Comparison of ENCODE assay signal across 27 cellular contexts in genomic region chr20:63260943-63261807, GRCh38. TPM values are rescaled to one million over a fixed set of nuclear protein-coding genes. Genes with fewer than 3 reads are reported as not detected.
DNase-seq lines count a peak whose midpoint lies in the region; ATAC-seq, FAIRE-seq and TF ChIP-seq lines count a peak whose summit lies in the region.
"Had no signal": no experiment of that assay in that cellular context is flagged by ENCODE, and none has a peak within 500 bp of the region (broad histone marks: within the 10 kb centered on the region; RNA-seq: fewer than 3 reads in every experiment).

No MANE protein-coding gene starts in this region.

- no peak overlapping the region for H4K5ac ChIP-seq in H9 (ENCODE audit: insufficient read length, low read depth, low read length)

- H4K91ac ChIP-seq in mesenchymal stem cell (ENCODE audit: low read length): peak overlapping the region; percentile 16
- H4K91ac ChIP-seq in H9 (ENCODE audit: insufficient read length, low read depth, low read length): no peak overlapping the region

- no peak overlapping the region for H3K18ac ChIP-seq in mesenchymal stem cell (ENCODE audit: low read depth in 1 of 2, low read length in 2 of 2)
- H3K18ac ChIP-seq in H9 (ENCODE audit: insufficient read length, low read depth, low read length): no peak overlapping the region

- H3K9ac ChIP-seq in HepG2 (ENCODE audit: insufficient read depth, low read depth, low read length): peak overlapping the region; percentile 7; the same call in 1 of the 2 replicates
- no peak overlapping the region for H3K9ac ChIP-seq in mesenchymal stem cell (ENCODE audit: low read length)
- H3K9ac ChIP-seq in H9 (ENCODE audit: extremely low read depth, insufficient read length, low read length): no peak overlapping the region

- no peak overlapping the region for H2AFZ ChIP-seq in HepG2 (ENCODE audit: low read length)
- no peak overlapping the region for H2AFZ ChIP-seq in mesenchymal stem cell (ENCODE audit: low read depth, low read length)
- no peak overlapping the region for H2AFZ ChIP-seq in H9 (ENCODE audit: low read length)

- no peak overlapping the region for H3K56ac ChIP-seq in H9 (ENCODE audit: insufficient read length, low read depth, low read length)

- no peak overlapping the region for H2AK5ac ChIP-seq in mesenchymal stem cell (ENCODE audit: low read length, severe bottlenecking)
- H2AK5ac ChIP-seq in H9 (ENCODE audit: insufficient read length, low read length): no peak overlapping the region

- no peak overlapping the region for H2BK20ac ChIP-seq in H9 (ENCODE audit: low read depth, low read length, poor library complexity, severe bottlenecking)

- peak; percentile 96 for FAIRE-seq in HepG2 (lab: Jason Lieb, UNC)
- FAIRE-seq: D721Med, endothelial cell of umbilical vein, frontal cortex, GM12878 had no signal

- peak; percentile 69 for DNase-seq in HepG2 (ENCODE audit: low spot score)
- no peak for DNase-seq in right lobe of liver
- peak; percentile 18 for DNase-seq in mesenchymal stem cell
- DNase-seq in H9: no peak
- no peak for DNase-seq in left colon
- DNase-seq in activated CD4-positive, alpha-beta T cell treated with anti-CD3 and anti-CD28 coated beads, Interleukin-2, amount 50 U/mL, for 48 hours: no peak
- DNase-seq: activated CD4-positive, alpha-beta T cell treated with anti-CD3 and anti-CD28 coated beads, Interleukin-2, amount 50 U/mL, for 1 hour; activated naive CD4-positive, alpha-beta T cell treated with anti-CD3 and anti-CD28 coated beads for 36 hours; colonic mucosa; GDM1; Karpas-422; kidney glomerular epithelial cell; NCI-H1092; NCI-H2081; NCI-H526 treated with DMSO at 0.1 percent for 48 hours; nucleus accumbens; OCI-M1; SHP77 treated with DMSO at 0.1 percent for 48 hours; stimulated activated naive B cell treated with anti-CD40 and anti-IgM and Interleukin-4, amounts not matched to agents 10 μg/mL and 1 μg/mL and 100 μg/mL, for 72 hours; T-helper 1 cell had no signal

- 4% methylated on average over 27 of the region's 28 CpGs for WGBS in HepG2 (ENCODE audit: low lambda C conversion rate)
- WGBS in right lobe of liver (ENCODE audit: insufficient coverage, low coverage, low lambda C conversion rate, missing lambda C conversion rate): 28% methylated on average over 13 of the region's 28 CpGs
- WGBS in mesenchymal stem cell: 58% methylated on average over 28 of the region's 28 CpGs
- WGBS in H9 (ENCODE audit: extremely low coverage, insufficient read length, low lambda C conversion rate): no CpG with 5 or more reads among the region's 28 CpGs

- H3K27ac ChIP-seq in HepG2 (ENCODE audit: extremely low read length, insufficient read depth, low read length) (no peak overlapping the region), right lobe of liver (no peak overlapping the region), mesenchymal stem cell (ENCODE audit: low read length, poor library complexity, severe bottlenecking) (no peak overlapping the region), H9 (ENCODE audit: insufficient read length, low read depth, low read length) (no peak overlapping the region)
- H3K27ac ChIP-seq: colonic mucosa had no signal

- H3K4me2 ChIP-seq in HepG2 (ENCODE audit: low read depth, low read length) (peak overlapping the region; percentile 68), mesenchymal stem cell (ENCODE audit: low read length, poor library complexity, severe bottlenecking) (no peak overlapping the region), H9 (ENCODE audit: insufficient read depth, insufficient read length, low read length) (no peak overlapping the region)

- no peak overlapping the region for H2BK120ac ChIP-seq in mesenchymal stem cell (ENCODE audit: low read depth, low read length)
- no peak overlapping the region for H2BK120ac ChIP-seq in H9 (ENCODE audit: low read depth, low read length, poor library complexity, severe bottlenecking)

- in situ Hi-C loops in HepG2 (cut with HindIII; ENCODE audit: extremely low pct_ligation_motif_present, low pct_unique_long_range_greater_than_20kb): no loop called here

- intact Hi-C loops in HepG2 (cut with micrococcal nuclease; ENCODE audit: unreplicated experiment) (loop anchor here (1.0 kb wide), 1 partner anchor 82 kb away; no protein-coding TSS in a partner anchor), right lobe of liver (cut with DNase I) (no loop called here), left colon (cut with DNase I, micrococcal nuclease) (no loop called here)

- H4K8ac ChIP-seq in mesenchymal stem cell (ENCODE audit: low read length) (no peak overlapping the region), H9 (replicated peaks; ENCODE audit: insufficient read length, low read depth, low read length) (no peak overlapping the region)

- peak overlapping the region in 1 of 3 experiments; percentile 49; a peak in 1 of 6 replicates for H3K4me3 ChIP-seq in HepG2 (replicated peaks in 1 of 3; ENCODE audit: insufficient read depth in 1 of 3, low read depth in 2 of 3, low read length in 3 of 3)
- no peak overlapping the region for H3K4me3 ChIP-seq in right lobe of liver
- no peak overlapping the region for H3K4me3 ChIP-seq in mesenchymal stem cell (ENCODE audit: insufficient read depth in 1 of 2, low read depth in 1 of 2, low read length in 2 of 2)
- H3K4me3 ChIP-seq: colonic mucosa, GM12878 had no signal

- H3K4me3 Mint-ChIP-seq in H9: no peak overlapping the region; a peak in 1 of 5 replicates
- H3K4me3 Mint-ChIP-seq: activated naive CD4-positive, alpha-beta T cell treated with anti-CD3 and anti-CD28 coated beads for 36 hours; stimulated activated naive B cell treated with anti-CD40 and anti-IgM and Interleukin-4, amounts not matched to agents 10 μg/mL and 1 μg/mL and 100 μg/mL, for 72 hours had no signal

- ATAC-seq in HepG2: peak; percentile 71
- no peak for ATAC-seq in right lobe of liver
- ATAC-seq in left colon: no peak
- ATAC-seq: GM12878; HCT116; stimulated activated naive B cell treated with anti-CD40 and anti-IgM and Interleukin-4, amounts not matched to agents 10 μg/mL and 1 μg/mL and 100 μg/mL, for 72 hours had no signal

- H3K27me3 ChIP-seq in HepG2 (ENCODE audit: control insufficient read depth in 1 of 2, insufficient read depth in 2 of 2, low read length in 2 of 2): peaks cover 26 to 74% of the 10 kb centered on the region in 2 experiments
- H3K27me3 ChIP-seq in right lobe of liver: no peaks in the 10 kb centered on the region
- H3K27me3 ChIP-seq in mesenchymal stem cell (ENCODE audit: control insufficient read depth in 1 of 2, insufficient read depth in 1 of 2, low read length in 2 of 2): peaks cover 16 to 93% of the 10 kb centered on the region in 2 experiments
- no peaks in the 10 kb centered on the region for H3K27me3 ChIP-seq in H9 (ENCODE audit: insufficient read depth, low read length)
- H3K27me3 ChIP-seq: colonic mucosa had no signal

- H3K27ac Mint-ChIP-seq in H9: peak overlapping the region in 1 of 3 experiments; percentile 87; a peak in 2 of 7 replicates
- H3K27ac Mint-ChIP-seq: activated naive CD4-positive, alpha-beta T cell treated with anti-CD3 and anti-CD28 coated beads for 36 hours; stimulated activated naive B cell treated with anti-CD40 and anti-IgM and Interleukin-4, amounts not matched to agents 10 μg/mL and 1 μg/mL and 100 μg/mL, for 72 hours had no signal

- H2BK15ac ChIP-seq in mesenchymal stem cell (ENCODE audit: low read depth, poor library complexity, severe bottlenecking): no peak overlapping the region
- no peak overlapping the region for H2BK15ac ChIP-seq in H9 (ENCODE audit: low read depth, low read length)

- H3T11ph ChIP-seq in H9 (ENCODE audit: low read length): no peak overlapping the region

- H3K4me1 ChIP-seq in HepG2 (ENCODE audit: insufficient read depth, low read length) (peaks cover 35% of the 10 kb centered on the region), right lobe of liver (no peaks in the 10 kb centered on the region), mesenchymal stem cell (ENCODE audit: control insufficient read depth, insufficient read depth, low read depth, low read length) (peaks cover 43% of the 10 kb centered on the region), H9 (ENCODE audit: insufficient read depth, low read length) (no peaks in the 10 kb centered on the region; the same call in 1 of the 2 replicates)
- H3K4me1 ChIP-seq: colonic mucosa had no signal

- H3K36me3 ChIP-seq in HepG2 (replicated peaks in 1 of 2; ENCODE audit: control insufficient read depth in 1 of 2, insufficient read depth in 2 of 2, low read length in 2 of 2) (no peaks in the 10 kb centered on the region), right lobe of liver (no peaks in the 10 kb centered on the region), mesenchymal stem cell (ENCODE audit: control insufficient read depth in 1 of 2, insufficient read depth in 2 of 2, low read depth in 1 of 2, low read length in 2 of 2) (peaks cover 0 to 38% of the 10 kb centered on the region in 2 experiments)
- H3K36me3 ChIP-seq: colonic mucosa had no signal

- H3K4ac ChIP-seq in mesenchymal stem cell (ENCODE audit: low read depth in 1 of 2, low read length in 2 of 2) (no peak overlapping the region), H9 (ENCODE audit: low read depth, low read length) (no peak overlapping the region)

- peak in 1 of 2 experiments; percentile 36; a peak in 1 of 4 replicates for TF ChIP-seq EP300 in HepG2 (IDR thresholded peaks at IDR 0.05; ENCODE audit: low read depth in 2 of 2, low read length in 2 of 2)
- TF ChIP-seq EP300 in HepG2 (CRISPR knock-in tag; IDR thresholded peaks at IDR 0.05; ENCODE audit: borderline replicate concordance): no peak

- POLR2A ChIA-PET in HepG2 (lab: Yijun Ruan, JAX): no interaction called here

- H4K20me1 ChIP-seq in HepG2 (ENCODE audit: insufficient read depth, low read length) (peaks cover 5% of the 10 kb centered on the region; the same call in 1 of the 2 replicates), H9 (ENCODE audit: control insufficient read depth, insufficient read depth, insufficient read length) (no peaks in the 10 kb centered on the region)

- H3K23me2 ChIP-seq in H9 (ENCODE audit: insufficient read length, low read depth, low read length, poor library complexity, severe bottlenecking): no peaks in the 10 kb centered on the region

- no peaks in the 10 kb centered on the region; a peak in 1 of 5 replicates for H3K9me3 Mint-ChIP-seq in H9
- H3K9me3 Mint-ChIP-seq: activated naive CD4-positive, alpha-beta T cell treated with anti-CD3 and anti-CD28 coated beads for 36 hours; stimulated activated naive B cell treated with anti-CD40 and anti-IgM and Interleukin-4, amounts not matched to agents 10 μg/mL and 1 μg/mL and 100 μg/mL, for 72 hours had no signal

- H3K36me3 Mint-ChIP-seq in H9 (ENCODE audit: insufficient read depth in 1 of 3, low read depth in 3 of 3): no peaks in the 10 kb centered on the region
- H3K36me3 Mint-ChIP-seq: stimulated activated naive B cell treated with anti-CD40 and anti-IgM and Interleukin-4, amounts not matched to agents 10 μg/mL and 1 μg/mL and 100 μg/mL, for 72 hours had no signal

- H3K14ac ChIP-seq in mesenchymal stem cell (ENCODE audit: low read length in 2 of 2) (no peak overlapping the region), H9 (ENCODE audit: insufficient read depth, low read length) (no peak overlapping the region; the same call in 1 of the 2 replicates)

- peaks cover 10 to 23% of the 10 kb centered on the region in 2 experiments for H3K4me1 Mint-ChIP-seq in H9

- no peak overlapping the region for H2BK12ac ChIP-seq in mesenchymal stem cell (ENCODE audit: low read length in 2 of 2)
- H2BK12ac ChIP-seq in H9 (ENCODE audit: insufficient read length, low read depth, low read length): no peak overlapping the region

- H3K79me2 ChIP-seq in HepG2 (ENCODE audit: insufficient read depth, low read length) (no peaks in the 10 kb centered on the region), H9 (ENCODE audit: insufficient read depth, low read length) (no peaks in the 10 kb centered on the region)

- CTCF ChIA-PET in HepG2 (lab: Yijun Ruan, JAX; ENCODE audit: low intra/inter-chr PET ratio, low total read pairs): no interaction called here

- H3K23ac ChIP-seq in mesenchymal stem cell (ENCODE audit: low read length in 2 of 2): no peak overlapping the region
- no peak overlapping the region for H3K23ac ChIP-seq in H9 (ENCODE audit: insufficient read length, low read depth, low read length)

- peaks cover 25% of the 10 kb centered on the region for H3K27me3 Mint-ChIP-seq in H9 (ENCODE audit: low read depth)

- H3K79me1 ChIP-seq in mesenchymal stem cell (replicated peaks; ENCODE audit: low read length, poor library complexity, severe bottlenecking) (no peaks in the 10 kb centered on the region), H9 (ENCODE audit: insufficient read depth, low read depth, low read length, poor library complexity, severe bottlenecking) (no peaks in the 10 kb centered on the region)

- H3K9me3 ChIP-seq in HepG2 (ENCODE audit: low read length): no peaks in the 10 kb centered on the region
- H3K9me3 ChIP-seq in right lobe of liver: no peaks in the 10 kb centered on the region
- H3K9me3 ChIP-seq in mesenchymal stem cell (ENCODE audit: control insufficient read depth, low read length): no peaks in the 10 kb centered on the region
- H3K9me3 ChIP-seq in H9 (ENCODE audit: control insufficient read depth, low read depth, low read length): no peaks in the 10 kb centered on the region
- H3K9me3 ChIP-seq: colonic mucosa had no signal

- TF ChIP-seq CTCF in HepG2 (CRISPR knock-in tag; IDR thresholded peaks at IDR 0.05) (no peak; the same call in 1 of the 2 replicates), right lobe of liver (IDR thresholded peaks at IDR 0.05) (no peak), H9 (conservative IDR thresholded peaks at IDR 0.05) (no peak)

- no peak for TF ChIP-seq RAD21 in HepG2 (CRISPR knock-in tag; IDR thresholded peaks at IDR 0.05)

- TF ChIP-seq POLR2A in HepG2 (IDR thresholded peaks at IDR 0.05; ENCODE audit: insufficient read depth in 1 of 2, low read depth in 2 of 2, low read length in 2 of 2): no peak
- TF ChIP-seq POLR2A in right lobe of liver (IDR thresholded peaks at IDR 0.05): no peak

- H2BK5ac ChIP-seq in mesenchymal stem cell (ENCODE audit: low read depth, low read length, poor library complexity, severe bottlenecking): no peak overlapping the region
- no peak overlapping the region for H2BK5ac ChIP-seq in H9 (ENCODE audit: insufficient read length, low read length)

- no TSS peak for BruUV-seq in HepG2 (replicated peaks; lab: Mats Ljungman, UMichigan)

RNA-seq across cellular contexts. Expression of gene NKAIN4, which starts 6.9 kb away (rescaled TPM):
- total RNA-seq in HepG2 (2016; rRNA removed; fragmentation: Illumina TruSeq; extraction: Trizol) (not detected in 2 replicates), right lobe of liver (not detected), H9 (2021) (19.1 and 20.9 TPM in 2 replicates), left colon (under 1 TPM in 1 of 2 donors, not detected in 1; 0.27 TPM)
- total RNA-seq in HepG2 (2016; cell fraction: cytosol; rRNA removed; fragmentation: Illumina TruSeq; extraction: Trizol; ENCODE audit: low read depth): not detected in 2 replicates
- total RNA-seq in HepG2 (2016; cell fraction: insoluble cytoplasmic fraction; rRNA removed; fragmentation: Illumina TruSeq; extraction: Trizol): not detected in 2 replicates
- total RNA-seq in HepG2 (2016; cell fraction: membrane; rRNA removed; fragmentation: Illumina TruSeq; extraction: Trizol): not detected in 2 replicates
- not detected in 2 replicates for total RNA-seq in HepG2 (2016; cell fraction: nucleus; rRNA removed; fragmentation: Illumina TruSeq; extraction: Trizol)
- polyA plus RNA-seq in HepG2 (2011; rRNA removed): not detected in 2 replicates
- not detected in 2 replicates for polyA plus RNA-seq in HepG2 (2011; cell fraction: cytosol; rRNA removed)
- polyA plus RNA-seq in HepG2 (2011; cell fraction: nucleus; rRNA removed): not detected in 2 replicates
- polyA plus RNA-seq in HepG2 (2012): 0.27 TPM in 1 of 2 replicates, not detected in the other
- not detected in 2 replicates for polyA plus RNA-seq in HepG2 (2016; cell fraction: cytosol; fragmentation: Illumina TruSeq; extraction: Trizol; ENCODE audit: low read depth)
- polyA plus RNA-seq in HepG2 (2016; cell fraction: insoluble cytoplasmic fraction; fragmentation: Illumina TruSeq; extraction: Trizol; ENCODE audit: low read depth): not detected in 2 replicates
- not detected in 2 replicates for polyA plus RNA-seq in HepG2 (2016; cell fraction: membrane; fragmentation: Illumina TruSeq; extraction: Trizol; ENCODE audit: low read depth)
- not detected in 2 replicates for polyA plus RNA-seq in HepG2 (2016; cell fraction: nucleus; fragmentation: Illumina TruSeq; extraction: Trizol; ENCODE audit: insufficient read depth, low read depth)
- polyA minus RNA-seq in HepG2 (2011; rRNA and poly(A)+ RNA removed; ENCODE audit: low replicate concordance): not detected in 2 replicates
- polyA minus RNA-seq in HepG2 (2011; cell fraction: cytosol; rRNA and poly(A)+ RNA removed): not detected in 2 replicates
- not detected in 2 replicates for polyA minus RNA-seq in HepG2 (2011; cell fraction: nucleus; rRNA and poly(A)+ RNA removed)
- 0.10 TPM for polyA plus RNA-seq in mesenchymal stem cell (2013, experiment 1 of 2)
- polyA plus RNA-seq in mesenchymal stem cell (2013, experiment 2 of 2): not detected
- total RNA-seq: A172; activated naive CD4-positive, alpha-beta T cell treated with anti-CD3 and anti-CD28 coated beads for 36 hours; endothelial cell of umbilical vein; GM12878 had no signal
- polyA plus RNA-seq: BJ had no signal

RNA-seq across cellular contexts. Expression of gene ARFGAP1, which starts 11.4 kb away (rescaled TPM):
- total RNA-seq in HepG2 (2016; rRNA removed; fragmentation: Illumina TruSeq; extraction: Trizol) (51.4 and 132 TPM in 2 replicates), right lobe of liver (10 to 100 TPM; 17.4 to 42.8 (median 29.5) TPM), H9 (2021) (111 and 114 TPM in 2 replicates), left colon (10 to 100 TPM; 67.4 to 95.2 TPM)
- 32.3 and 33.5 TPM in 2 replicates for total RNA-seq in HepG2 (2016; cell fraction: cytosol; rRNA removed; fragmentation: Illumina TruSeq; extraction: Trizol; ENCODE audit: low read depth)
- 44.4 and 147 TPM in 2 replicates for total RNA-seq in HepG2 (2016; cell fraction: insoluble cytoplasmic fraction; rRNA removed; fragmentation: Illumina TruSeq; extraction: Trizol)
- total RNA-seq in HepG2 (2016; cell fraction: membrane; rRNA removed; fragmentation: Illumina TruSeq; extraction: Trizol): 36.6 and 38.2 TPM in 2 replicates
- total RNA-seq in HepG2 (2016; cell fraction: nucleus; rRNA removed; fragmentation: Illumina TruSeq; extraction: Trizol): 173 and 206 TPM in 2 replicates
- polyA plus RNA-seq in HepG2 (2011; rRNA removed): 132 and 173 TPM in 2 replicates
- 40.1 and 86.0 TPM in 2 replicates for polyA plus RNA-seq in HepG2 (2011; cell fraction: cytosol; rRNA removed)
- 1,804 and 3,077 TPM in 2 replicates for polyA plus RNA-seq in HepG2 (2011; cell fraction: nucleus; rRNA removed)
- 112 and 149 TPM in 2 replicates for polyA plus RNA-seq in HepG2 (2012)
- polyA plus RNA-seq in HepG2 (2016; cell fraction: cytosol; fragmentation: Illumina TruSeq; extraction: Trizol; ENCODE audit: low read depth): 5.1 and 5.7 TPM in 2 replicates
- 47.2 and 54.2 TPM in 2 replicates for polyA plus RNA-seq in HepG2 (2016; cell fraction: insoluble cytoplasmic fraction; fragmentation: Illumina TruSeq; extraction: Trizol; ENCODE audit: low read depth)
- polyA plus RNA-seq in HepG2 (2016; cell fraction: membrane; fragmentation: Illumina TruSeq; extraction: Trizol; ENCODE audit: low read depth): 13.3 and 16.2 TPM in 2 replicates
- polyA plus RNA-seq in HepG2 (2016; cell fraction: nucleus; fragmentation: Illumina TruSeq; extraction: Trizol; ENCODE audit: insufficient read depth, low read depth): 572 and 622 TPM in 2 replicates
- polyA minus RNA-seq in HepG2 (2011; rRNA and poly(A)+ RNA removed; ENCODE audit: low replicate concordance): 69.2 and 278 TPM in 2 replicates
- polyA minus RNA-seq in HepG2 (2011; cell fraction: cytosol; rRNA and poly(A)+ RNA removed): 47.8 and 61.7 TPM in 2 replicates
- polyA minus RNA-seq in HepG2 (2011; cell fraction: nucleus; rRNA and poly(A)+ RNA removed): 203 and 232 TPM in 2 replicates
- polyA plus RNA-seq in mesenchymal stem cell (2013, experiment 1 of 2): 62.8 TPM
- polyA plus RNA-seq in mesenchymal stem cell (2013, experiment 2 of 2): 60.5 TPM

RNA-seq across cellular contexts. Expression of gene BIRC7, which starts 25.5 kb away (rescaled TPM):
- 0.20 and 0.27 TPM in 2 replicates for total RNA-seq in HepG2 (2016; rRNA removed; fragmentation: Illumina TruSeq; extraction: Trizol)
- total RNA-seq in HepG2 (2016; cell fraction: cytosol; rRNA removed; fragmentation: Illumina TruSeq; extraction: Trizol; ENCODE audit: low read depth): not detected in 2 replicates
- total RNA-seq in HepG2 (2016; cell fraction: insoluble cytoplasmic fraction; rRNA removed; fragmentation: Illumina TruSeq; extraction: Trizol): 0.33 and 0.45 TPM in 2 replicates
- total RNA-seq in HepG2 (2016; cell fraction: membrane; rRNA removed; fragmentation: Illumina TruSeq; extraction: Trizol): 0.12 and 0.17 TPM in 2 replicates
- 0.28 and 0.53 TPM in 2 replicates for total RNA-seq in HepG2 (2016; cell fraction: nucleus; rRNA removed; fragmentation: Illumina TruSeq; extraction: Trizol)
- 5.1 and 8.6 TPM in 2 replicates for polyA plus RNA-seq in HepG2 (2011; rRNA removed)
- polyA plus RNA-seq in HepG2 (2011; cell fraction: cytosol; rRNA removed): 4.3 and 7.9 TPM in 2 replicates
- polyA plus RNA-seq in HepG2 (2011; cell fraction: nucleus; rRNA removed): 81.1 and 86.7 TPM in 2 replicates
- 2.6 and 6.6 TPM in 2 replicates for polyA plus RNA-seq in HepG2 (2012)
- polyA plus RNA-seq in HepG2 (2016; cell fraction: cytosol; fragmentation: Illumina TruSeq; extraction: Trizol; ENCODE audit: low read depth): 0.14 TPM in 1 of 2 replicates, not detected in the other
- 0.37 TPM in 1 of 2 replicates, not detected in the other for polyA plus RNA-seq in HepG2 (2016; cell fraction: insoluble cytoplasmic fraction; fragmentation: Illumina TruSeq; extraction: Trizol; ENCODE audit: low read depth)
- 0.29 TPM in 1 of 2 replicates, not detected in the other for polyA plus RNA-seq in HepG2 (2016; cell fraction: membrane; fragmentation: Illumina TruSeq; extraction: Trizol; ENCODE audit: low read depth)
- polyA plus RNA-seq in HepG2 (2016; cell fraction: nucleus; fragmentation: Illumina TruSeq; extraction: Trizol; ENCODE audit: insufficient read depth, low read depth): 0.62 and 0.85 TPM in 2 replicates
- polyA minus RNA-seq in HepG2 (2011; rRNA and poly(A)+ RNA removed; ENCODE audit: low replicate concordance): 0.37 and 4.3 TPM in 2 replicates
- polyA minus RNA-seq in HepG2 (2011; cell fraction: cytosol; rRNA and poly(A)+ RNA removed): 2.0 and 2.2 TPM in 2 replicates
- 6.4 and 9.9 TPM in 2 replicates for polyA minus RNA-seq in HepG2 (2011; cell fraction: nucleus; rRNA and poly(A)+ RNA removed)
- total RNA-seq in right lobe of liver: not detected
- 1.6 TPM for polyA plus RNA-seq in mesenchymal stem cell (2013, experiment 1 of 2)
- polyA plus RNA-seq in mesenchymal stem cell (2013, experiment 2 of 2): 1.5 TPM
- total RNA-seq in H9 (2021): 0.31 TPM in 1 of 2 replicates, not detected in the other
- total RNA-seq in left colon: under 1 TPM in 1 of 2 donors, not detected in 1; 0.25 TPM
- total RNA-seq: A172; activated naive CD4-positive, alpha-beta T cell treated with anti-CD3 and anti-CD28 coated beads for 36 hours; colonic mucosa; endothelial cell of umbilical vein; frontal cortex; GM12878 had no signal
- polyA plus RNA-seq: BJ, endothelial cell of umbilical vein had no signal

RNA-seq across cellular contexts. Expression of gene COL20A1, which starts 31.8 kb away (rescaled TPM):
- total RNA-seq in HepG2 (2016; rRNA removed; fragmentation: Illumina TruSeq; extraction: Trizol) (not detected in 2 replicates), right lobe of liver (not detected), H9 (2021) (1.3 and 2.3 TPM in 2 replicates), left colon (not detected)
- total RNA-seq in HepG2 (2016; cell fraction: cytosol; rRNA removed; fragmentation: Illumina TruSeq; extraction: Trizol; ENCODE audit: low read depth): not detected in 2 replicates
- total RNA-seq in HepG2 (2016; cell fraction: insoluble cytoplasmic fraction; rRNA removed; fragmentation: Illumina TruSeq; extraction: Trizol): not detected in 2 replicates
- total RNA-seq in HepG2 (2016; cell fraction: membrane; rRNA removed; fragmentation: Illumina TruSeq; extraction: Trizol): not detected in 2 replicates
- total RNA-seq in HepG2 (2016; cell fraction: nucleus; rRNA removed; fragmentation: Illumina TruSeq; extraction: Trizol): not detected in 2 replicates
- 0.03 TPM in 1 of 2 replicates, not detected in the other for polyA plus RNA-seq in HepG2 (2011; rRNA removed)
- 0.03 TPM in 1 of 2 replicates, not detected in the other for polyA plus RNA-seq in HepG2 (2011; cell fraction: cytosol; rRNA removed)
- 0.09 and 0.14 TPM in 2 replicates for polyA plus RNA-seq in HepG2 (2011; cell fraction: nucleus; rRNA removed)
- polyA plus RNA-seq in HepG2 (2012): not detected in 2 replicates
- polyA plus RNA-seq in HepG2 (2016; cell fraction: cytosol; fragmentation: Illumina TruSeq; extraction: Trizol; ENCODE audit: low read depth): not detected in 2 replicates
- polyA plus RNA-seq in HepG2 (2016; cell fraction: insoluble cytoplasmic fraction; fragmentation: Illumina TruSeq; extraction: Trizol; ENCODE audit: low read depth): not detected in 2 replicates
- not detected in 2 replicates for polyA plus RNA-seq in HepG2 (2016; cell fraction: membrane; fragmentation: Illumina TruSeq; extraction: Trizol; ENCODE audit: low read depth)
- not detected in 2 replicates for polyA plus RNA-seq in HepG2 (2016; cell fraction: nucleus; fragmentation: Illumina TruSeq; extraction: Trizol; ENCODE audit: insufficient read depth, low read depth)
- not detected in 2 replicates for polyA minus RNA-seq in HepG2 (2011; rRNA and poly(A)+ RNA removed; ENCODE audit: low replicate concordance)
- not detected in 2 replicates for polyA minus RNA-seq in HepG2 (2011; cell fraction: cytosol; rRNA and poly(A)+ RNA removed)
- under 0.01 and 0.12 TPM in 2 replicates for polyA minus RNA-seq in HepG2 (2011; cell fraction: nucleus; rRNA and poly(A)+ RNA removed)
- polyA plus RNA-seq in mesenchymal stem cell (2013, experiment 1 of 2): not detected
- not detected for polyA plus RNA-seq in mesenchymal stem cell (2013, experiment 2 of 2)
- total RNA-seq: A172, colonic mucosa, endothelial cell of umbilical vein, GM12878 had no signal
- polyA plus RNA-seq: BJ, endothelial cell of umbilical vein, GM12878 had no signal

RNA-seq across cellular contexts. Expression of gene YTHDF1, which starts 45.2 kb away (rescaled TPM):
- 37.7 and 39.8 TPM in 2 replicates for total RNA-seq in HepG2 (2016; rRNA removed; fragmentation: Illumina TruSeq; extraction: Trizol)
- 15.1 and 15.2 TPM in 2 replicates for total RNA-seq in HepG2 (2016; cell fraction: cytosol; rRNA removed; fragmentation: Illumina TruSeq; extraction: Trizol; ENCODE audit: low read depth)
- 35.8 and 37.7 TPM in 2 replicates for total RNA-seq in HepG2 (2016; cell fraction: insoluble cytoplasmic fraction; rRNA removed; fragmentation: Illumina TruSeq; extraction: Trizol)
- total RNA-seq in HepG2 (2016; cell fraction: membrane; rRNA removed; fragmentation: Illumina TruSeq; extraction: Trizol): 41.8 and 42.4 TPM in 2 replicates
- 28.2 and 31.2 TPM in 2 replicates for total RNA-seq in HepG2 (2016; cell fraction: nucleus; rRNA removed; fragmentation: Illumina TruSeq; extraction: Trizol)
- 34.5 and 36.4 TPM in 2 replicates for polyA plus RNA-seq in HepG2 (2011; rRNA removed)
- 27.2 and 28.5 TPM in 2 replicates for polyA plus RNA-seq in HepG2 (2011; cell fraction: cytosol; rRNA removed)
- polyA plus RNA-seq in HepG2 (2011; cell fraction: nucleus; rRNA removed): 36.7 and 41.9 TPM in 2 replicates
- 36.8 and 38.5 TPM in 2 replicates for polyA plus RNA-seq in HepG2 (2012)
- polyA plus RNA-seq in HepG2 (2016; cell fraction: cytosol; fragmentation: Illumina TruSeq; extraction: Trizol; ENCODE audit: low read depth): 9.5 and 11.3 TPM in 2 replicates
- polyA plus RNA-seq in HepG2 (2016; cell fraction: insoluble cytoplasmic fraction; fragmentation: Illumina TruSeq; extraction: Trizol; ENCODE audit: low read depth): 51.6 and 60.0 TPM in 2 replicates
- polyA plus RNA-seq in HepG2 (2016; cell fraction: membrane; fragmentation: Illumina TruSeq; extraction: Trizol; ENCODE audit: low read depth): 29.6 and 31.9 TPM in 2 replicates
- polyA plus RNA-seq in HepG2 (2016; cell fraction: nucleus; fragmentation: Illumina TruSeq; extraction: Trizol; ENCODE audit: insufficient read depth, low read depth): 75.9 and 78.1 TPM in 2 replicates
- polyA minus RNA-seq in HepG2 (2011; rRNA and poly(A)+ RNA removed; ENCODE audit: low replicate concordance): 40.3 and 47.9 TPM in 2 replicates
- polyA minus RNA-seq in HepG2 (2011; cell fraction: cytosol; rRNA and poly(A)+ RNA removed): 30.1 and 32.4 TPM in 2 replicates
- 17.8 and 21.1 TPM in 2 replicates for polyA minus RNA-seq in HepG2 (2011; cell fraction: nucleus; rRNA and poly(A)+ RNA removed)
- 10 to 100 TPM; 16.4 to 23.6 (median 21.1) TPM for total RNA-seq in right lobe of liver
- 32.3 TPM for polyA plus RNA-seq in mesenchymal stem cell (2013, experiment 1 of 2)
- polyA plus RNA-seq in mesenchymal stem cell (2013, experiment 2 of 2): 32.4 TPM
- 85.4 TPM in 2 replicates for total RNA-seq in H9 (2021)
- 10 to 100 TPM; 32.8 to 37.8 TPM for total RNA-seq in left colon

Comparison
In these comparisons a context has a peak if more than half of its experiments do, and no peak if none do; other contexts are left out.
1. DNase-seq: peak in HepG2 (single experiment) and mesenchymal stem cell (single experiment); none in right lobe of liver (0 of 3), H9 (single experiment), left colon (0 of 2) and activated CD4-positive, alpha-beta T cell treated with anti-CD3 and anti-CD28 coated beads, Interleukin-2, amount 50 U/mL, for 48 hours (0 of 2).
2. RNA of gene NKAIN4, which starts 6.9 kb away (total RNA-seq): 19.1 to 20.9 TPM in H9; 0.27 TPM in left colon, not detected in HepG2 and not detected in right lobe of liver; every median in the first group is over 10 times any median in the second.